ENCODE assay signal across 9 cellular contexts in the genomic region with DNA sequence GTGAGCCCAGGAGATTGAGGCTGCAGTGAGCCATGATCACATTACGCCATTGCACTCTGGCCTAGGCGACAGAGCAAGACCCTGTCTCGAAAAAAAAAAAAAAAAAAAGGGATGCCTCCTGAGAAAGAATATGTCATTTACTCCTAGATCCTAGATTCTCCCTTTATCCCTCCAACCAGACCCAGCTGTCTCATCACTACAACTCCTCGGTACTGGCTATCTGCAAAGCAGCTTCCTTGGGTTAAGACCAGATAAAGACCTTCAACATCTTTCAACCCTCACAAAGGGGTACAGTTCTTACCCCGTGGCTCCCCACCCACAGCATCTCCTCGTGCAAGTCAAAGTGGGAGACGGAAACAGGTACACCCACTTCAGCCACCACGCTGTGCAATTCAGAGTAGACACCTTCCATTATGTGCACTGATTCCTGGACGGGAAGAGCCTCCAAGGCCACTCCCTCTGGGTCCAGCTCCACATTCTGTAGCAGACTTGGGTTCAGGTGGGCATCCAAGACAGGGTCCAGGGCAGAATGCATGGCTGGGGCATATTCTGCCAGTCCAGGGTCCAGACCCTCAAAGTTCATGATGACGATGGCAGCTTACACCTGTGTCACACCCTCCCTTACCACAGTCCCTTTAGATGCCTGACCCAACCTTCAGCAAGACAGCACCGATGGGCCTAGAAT. TPM values are rescaled to one million over a fixed set of nuclear protein-coding genes. Genes with fewer than 3 reads are reported as not detected.
DNase-seq lines count a peak whose midpoint lies in the region; ATAC-seq and TF ChIP-seq lines count a peak whose summit lies in the region.
"Had no signal": no experiment of that assay in that cellular context is flagged by ENCODE, and none has a peak within 500 bp of the region (broad histone marks: within the 10 kb centered on the region; RNA-seq: fewer than 3 reads in every experiment).

No MANE protein-coding gene starts in this region.

- H3K27ac Mint-ChIP-seq in natural killer cell treated with Interleukin-12 subunit alpha and Interleukin-12 subunit beta and Interleukin-15 and Interleukin-18, amount 100 ng/mL, for 72 hours = peak overlapping the region; percentile 100

- DNase-seq in AG09309 (ENCODE audit: low read depth) (no peak), left lobe of liver (ENCODE audit: low spot score) (no peak), DMS79 treated with DMSO at 0.1 percent for 48 hours (lab: John Stamatoyannopoulos, UW) (no peak), cerebellar nuclear complex (lab: John Stamatoyannopoulos, UW) (no peak), cortex of kidney (lab: John Stamatoyannopoulos, UW) (no peak)
- DNase-seq in natural killer cell treated with Interleukin-12 subunit alpha and Interleukin-12 subunit beta and Interleukin-15 and Interleukin-18, amount 100 ng/mL, for 72 hours (ENCODE audit: low spot score) = no peak
- DNase-seq: NCI-H748 treated with DMSO at 0.1 percent for 48 hours had no signal

- ATAC-seq in natural killer cell treated with Interleukin-12 subunit alpha and Interleukin-12 subunit beta and Interleukin-15 and Interleukin-18, amount 100 ng/mL, for 72 hours = no peak
- no peak for ATAC-seq in left lobe of liver

- no peaks in the 10 kb centered on the region for H3K36me3 ChIP-seq in KMS-11 (ENCODE audit: insufficient read depth)

- H3K27me3 ChIP-seq in KMS-11 (ENCODE audit: insufficient read depth, low read depth) = no peaks in the 10 kb centered on the region

- peaks cover 22 to 24% of the 10 kb centered on the region in 2 donors for H3K4me1 Mint-ChIP-seq in natural killer cell treated with Interleukin-12 subunit alpha and Interleukin-12 subunit beta and Interleukin-15 and Interleukin-18, amount 100 ng/mL, for 72 hours (ENCODE audit: low read depth in 2 of 2)

- peak overlapping the region; percentile 97 for H3K4me2 ChIP-seq in KMS-11

- H3K27me3 Mint-ChIP-seq in natural killer cell treated with Interleukin-12 subunit alpha and Interleukin-12 subunit beta and Interleukin-15 and Interleukin-18, amount 100 ng/mL, for 72 hours = no peaks in the 10 kb centered on the region

- H3K4me3 Mint-ChIP-seq in natural killer cell treated with Interleukin-12 subunit alpha and Interleukin-12 subunit beta and Interleukin-15 and Interleukin-18, amount 100 ng/mL, for 72 hours = peak overlapping the region; percentile 94

- TF ChIP-seq CTCF in AG09309 (IDR thresholded peaks at IDR 0.05; ENCODE audit: control insufficient read depth, insufficient read depth, low read depth, low read length, missing control alignments) (no peak), KMS-11 (conservative IDR thresholded peaks at IDR 0.05; ENCODE audit: low read depth, low read length) (no peak)

- H2AFZ ChIP-seq in KMS-11 (ENCODE audit: low read depth) = peak overlapping the region; percentile 90

- H3K79me2 ChIP-seq in KMS-11 (ENCODE audit: insufficient read depth, low read depth) = 0 out of 2 replicates have a peak, but pooled peaks cover 5% of the 10 kb centered on the region

- H3K9me3 Mint-ChIP-seq in natural killer cell treated with Interleukin-12 subunit alpha and Interleukin-12 subunit beta and Interleukin-15 and Interleukin-18, amount 100 ng/mL, for 72 hours = no peaks in the 10 kb centered on the region

- H3K27ac ChIP-seq in KMS-11 = peak overlapping the region; percentile 78
- peak overlapping the region; percentile 99 for H3K27ac ChIP-seq in cingulate gyrus (ENCODE audit: low read depth, low read length)

- no peaks in the 10 kb centered on the region for H4K20me1 ChIP-seq in KMS-11 (ENCODE audit: insufficient read depth)

- H3K9ac ChIP-seq in KMS-11 = peak overlapping the region; percentile 79; the same call in 1 of the 2 replicates

- H3K4me3 ChIP-seq in AG09309 (ENCODE audit: control insufficient read depth, low read depth, low read length) (peak overlapping the region; percentile 72), KMS-11 (IDR thresholded peaks at IDR 0.05; ENCODE audit: insufficient read depth, low read depth, low read length) (no peak overlapping the region)

- no peaks in the 10 kb centered on the region for H3K36me3 Mint-ChIP-seq in natural killer cell treated with Interleukin-12 subunit alpha and Interleukin-12 subunit beta and Interleukin-15 and Interleukin-18, amount 100 ng/mL, for 72 hours

- peaks cover 36% of the 10 kb centered on the region for H3K4me1 ChIP-seq in KMS-11 (ENCODE audit: low read depth, poor library complexity, severe bottlenecking)

RNA-seq across cellular contexts. Expression of a gene that starts 1.1 kb away (rescaled TPM):
- 10 to 100 TPM; 22.8 to 42.8 TPM for total RNA-seq in natural killer cell treated with Interleukin-12 subunit alpha and Interleukin-12 subunit beta and Interleukin-15 and Interleukin-18, amount 100 ng/mL, for 72 hours
- 86.0 TPM for total RNA-seq in left lobe of liver

RNA-seq across cellular contexts. Expression of a gene that starts 6.0 kb away (rescaled TPM):
- 1 to 10 TPM in 1 of 2 donors, under 1 TPM in 1; 0.84 to 1.3 TPM for total RNA-seq in natural killer cell treated with Interleukin-12 subunit alpha and Interleukin-12 subunit beta and Interleukin-15 and Interleukin-18, amount 100 ng/mL, for 72 hours
- total RNA-seq in left lobe of liver = 0.43 TPM

RNA-seq across cellular contexts. Expression of a gene that starts 16.9 kb away (rescaled TPM):
- total RNA-seq in natural killer cell treated with Interleukin-12 subunit alpha and Interleukin-12 subunit beta and Interleukin-15 and Interleukin-18, amount 100 ng/mL, for 72 hours = 100 to 1,000 TPM; 132 to 162 TPM
- total RNA-seq in left lobe of liver = 93.3 TPM

RNA-seq across cellular contexts. Expression of a gene that starts 27.3 kb away (rescaled TPM):
- total RNA-seq in natural killer cell treated with Interleukin-12 subunit alpha and Interleukin-12 subunit beta and Interleukin-15 and Interleukin-18, amount 100 ng/mL, for 72 hours = 100 to 1,000 TPM in 1 of 2 donors, 10 to 100 TPM in 1; 97.7 to 104 TPM
- total RNA-seq in left lobe of liver = 95.5 TPM

RNA-seq across cellular contexts. Expression of a gene that starts 30.0 kb away (rescaled TPM):
- total RNA-seq in natural killer cell treated with Interleukin-12 subunit alpha and Interleukin-12 subunit beta and Interleukin-15 and Interleukin-18, amount 100 ng/mL, for 72 hours = not detected
- 188 TPM for total RNA-seq in left lobe of liver
